21 cellular contexts compared by ENCODE assay signal in the genomic region with DNA sequence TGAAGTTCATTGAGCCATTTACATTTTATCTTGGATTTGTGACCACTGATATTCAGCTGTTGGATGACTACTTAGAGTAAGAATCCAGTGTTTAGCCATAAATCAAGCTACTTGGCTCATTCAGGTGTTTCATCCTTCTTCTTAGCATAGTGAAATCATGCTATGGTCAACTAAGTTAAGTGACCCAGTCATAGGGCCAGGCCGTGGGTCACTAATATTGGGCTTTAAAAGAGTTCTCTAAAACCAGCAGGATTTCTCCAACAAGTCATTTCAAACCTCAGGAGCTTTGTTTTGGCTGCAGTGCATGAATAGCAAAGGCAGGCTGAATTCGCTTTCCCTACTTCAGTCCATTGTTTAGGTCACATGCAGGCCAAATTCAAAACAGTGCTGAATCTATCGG.
DNase-seq lines count a peak whose midpoint lies in the region; ATAC-seq, FAIRE-seq and TF ChIP-seq lines count a peak whose summit lies in the region.
"Had no signal": no experiment of that assay in that cellular context is flagged by ENCODE, and none has a peak within 500 bp of the region (broad histone marks: within the 10 kb centered on the region; RNA-seq: fewer than 3 reads in every experiment).

No MANE protein-coding gene starts in this region.

- H3K36me3 Mint-ChIP-seq in astrocyte (ENCODE audit: low read depth, unreplicated experiment): peaks cover 4% of the 10 kb centered on the region

- no peak overlapping the region for H2AFZ ChIP-seq in astrocyte (ENCODE audit: low read depth, low read length)

- no peaks in the 10 kb centered on the region for H4K20me1 ChIP-seq in astrocyte (ENCODE audit: insufficient read depth, low read length)

- ATAC-seq in HG03097 (IDR thresholded peaks at IDR 0.05; ENCODE audit: low FRiP score, unreplicated experiment) (no peak), GM19395 (IDR thresholded peaks at IDR 0.05; ENCODE audit: unreplicated experiment) (no peak)
- ATAC-seq: activated CD8-positive, alpha-beta T cell treated with anti-CD3 and anti-CD28 coated beads, Interleukin-2, amount 10 ng/mL, durations not matched to agents 7 days and 5 days; activated naive CD8-positive, alpha-beta T cell treated with anti-CD3 and anti-CD28 coated beads, Interleukin-2, amount 50 U/mL, for 24 hours; HCT116; left ventricle myocardium superior had no signal

- H3K79me2 ChIP-seq in astrocyte (ENCODE audit: insufficient read depth, low read length): no peaks in the 10 kb centered on the region

- H3K27ac ChIP-seq in astrocyte (ENCODE audit: low read depth, low read length) (no peak overlapping the region), uterus (peak overlapping the region; percentile 53 to 56)
- H3K27ac ChIP-seq: 22Rv1, C4-2B, transverse colon, WERI-Rb-1 had no signal

- TF ChIP-seq POLR2A in uterus (IDR thresholded peaks at IDR 0.05): no peak

- H3K4me1 Mint-ChIP-seq in astrocyte (ENCODE audit: low read depth, unreplicated experiment): peaks cover 16% of the 10 kb centered on the region

- H3K27ac Mint-ChIP-seq in astrocyte (ENCODE audit: unreplicated experiment): peak overlapping the region; percentile 28
- H3K27ac Mint-ChIP-seq: activated CD8-positive, alpha-beta T cell treated with anti-CD3 and anti-CD28 coated beads, Interleukin-2, amount 10 ng/mL, durations not matched to agents 7 days and 5 days; activated naive CD8-positive, alpha-beta T cell treated with anti-CD3 and anti-CD28 coated beads, Interleukin-2, amount 50 U/mL, for 24 hours had no signal

- H3K9me3 Mint-ChIP-seq in astrocyte (ENCODE audit: unreplicated experiment): no peaks in the 10 kb centered on the region
- H3K9me3 Mint-ChIP-seq: activated naive CD8-positive, alpha-beta T cell treated with anti-CD3 and anti-CD28 coated beads, Interleukin-2, amount 50 U/mL, for 24 hours had no signal

- no peaks in the 10 kb centered on the region for H3K27me3 ChIP-seq in astrocyte (ENCODE audit: insufficient read depth, low read length)
- H3K27me3 ChIP-seq in uterus: no peaks in the 10 kb centered on the region
- H3K27me3 ChIP-seq: transverse colon had no signal

- no peaks in the 10 kb centered on the region for H3K9me3 ChIP-seq in astrocyte (ENCODE audit: insufficient read depth, low read depth, low read length)
- H3K9me3 ChIP-seq in uterus: no peaks in the 10 kb centered on the region
- H3K9me3 ChIP-seq: transverse colon had no signal

- H3K4me1 ChIP-seq in astrocyte (ENCODE audit: insufficient read depth, low read length) (peaks cover 9% of the 10 kb centered on the region), uterus (peaks cover 0 to 22% of the 10 kb centered on the region in 2 donors)

- no peak for TF ChIP-seq CTCF in astrocyte (IDR thresholded peaks at IDR 0.05; ENCODE audit: insufficient read depth, low read depth, low read length)
- no peak for TF ChIP-seq CTCF in uterus (IDR thresholded peaks at IDR 0.05)

- no peak for FAIRE-seq in astrocyte (lab: Jason Lieb, UNC)

- no peak overlapping the region for H3K4me3 Mint-ChIP-seq in astrocyte (ENCODE audit: unreplicated experiment)
- H3K4me3 Mint-ChIP-seq: activated CD8-positive, alpha-beta T cell treated with anti-CD3 and anti-CD28 coated beads, Interleukin-2, amount 10 ng/mL, durations not matched to agents 7 days and 5 days; activated naive CD8-positive, alpha-beta T cell treated with anti-CD3 and anti-CD28 coated beads, Interleukin-2, amount 50 U/mL, for 24 hours had no signal

- intact Hi-C loops in uterus (cut with DNase I; ENCODE audit: low total_unique reads): no loop called here

- H3K36me3 ChIP-seq in astrocyte (ENCODE audit: insufficient read depth, low read length) (no peaks in the 10 kb centered on the region), uterus (no peaks in the 10 kb centered on the region)
- H3K36me3 ChIP-seq: transverse colon, WERI-Rb-1 had no signal

- H3K4me3 ChIP-seq in astrocyte (ENCODE audit: insufficient read depth, low read depth, low read length): no peak overlapping the region
- no peak overlapping the region for H3K4me3 ChIP-seq in uterus
- H3K4me3 ChIP-seq: smooth muscle cell, transverse colon had no signal

- no peak overlapping the region for H3K9ac ChIP-seq in astrocyte (ENCODE audit: low read length)

- no peak overlapping the region for H3K4me2 ChIP-seq in astrocyte (ENCODE audit: low read length)
- H3K4me2 ChIP-seq: smooth muscle cell had no signal

- no peaks in the 10 kb centered on the region for H3K27me3 Mint-ChIP-seq in astrocyte (ENCODE audit: low read depth, unreplicated experiment)
- H3K27me3 Mint-ChIP-seq: activated naive CD8-positive, alpha-beta T cell treated with anti-CD3 and anti-CD28 coated beads, Interleukin-2, amount 50 U/mL, for 24 hours had no signal

- DNase-seq in NCI-H2227 treated with DMSO at 0.1 percent for 48 hours (lab: John Stamatoyannopoulos, UW) (peak; percentile 30), NCI-H2227 (lab: John Stamatoyannopoulos, UW; ENCODE audit: unreplicated experiment) (no peak), astrocyte (ENCODE audit: low read depth) (peak; percentile 88), kidney glomerular epithelial cell (lab: John Stamatoyannopoulos, UW) (peak; percentile 89), uterus (no peak)
- no peak for DNase-seq in activated CD4-positive, alpha-beta T cell treated with anti-CD3 and anti-CD28 coated beads, Interleukin-2, amount 50 U/mL, for 48 hours
- DNase-seq: activated CD8-positive, alpha-beta T cell treated with anti-CD3 and anti-CD28 coated beads, Interleukin-2, amount 10 ng/mL, durations not matched to agents 7 days and 5 days; activated naive CD8-positive, alpha-beta T cell treated with anti-CD3 and anti-CD28 coated beads, Interleukin-2, amount 50 U/mL, for 24 hours; central memory CD4-positive, alpha-beta T cell; effector memory CD4-positive, alpha-beta T cell; left ventricle myocardium superior; NCI-H1417 treated with DMSO at 0.1 percent for 48 hours; SHP77; transverse colon; WERI-Rb-1 had no signal

Comparison
In these comparisons a context has a peak if more than half of its experiments do, and no peak if none do; other contexts are left out.
1. DNase-seq: peak in NCI-H2227 treated with DMSO at 0.1 percent for 48 hours (single experiment), astrocyte (single experiment) and kidney glomerular epithelial cell (single experiment); none in NCI-H2227 (single experiment), uterus (0 of 2) and activated CD4-positive, alpha-beta T cell treated with anti-CD3 and anti-CD28 coated beads, Interleukin-2, amount 50 U/mL, for 48 hours (0 of 2).